Comparison of ENCODE assay signal across 1 cellular context in genomic region chr2:96188821-96189526, GRCh38.
TF ChIP-seq lines count a peak whose summit lies in the region.

No MANE protein-coding gene starts in this region.

TF ChIP-seq in K562, 482 proteins besides CTCF, POLR2A, EP300 and RAD21 (continues in another document):
- TF ChIP-seq NCOR1 (IDR thresholded peaks at IDR 0.05) (no peak), TRIM25 (IDR thresholded peaks at IDR 0.05; ENCODE audit: borderline replicate concordance) (no peak), HMGN3 (IDR thresholded peaks at IDR 0.05; ENCODE audit: borderline replicate concordance, extremely low read depth, insufficient read length, low read depth, low read length) (no peak), POLR2G (IDR thresholded peaks at IDR 0.05; ENCODE audit: low read depth, low read length) (no peak), ATF2 (CRISPR knock-in tag; IDR thresholded peaks at IDR 0.05) (no peak), NCOA1 (IDR thresholded peaks at IDR 0.05; ENCODE audit: low read depth) (no peak), BCOR (IDR thresholded peaks at IDR 0.05) (no peak), ASH1L (IDR thresholded peaks at IDR 0.05; ENCODE audit: borderline replicate concordance, low read depth, partially characterized antibody) (no peak), EGR1 (conservative IDR thresholded peaks at IDR 0.05) (no peak), NBN (IDR thresholded peaks at IDR 0.05; ENCODE audit: low read depth) (no peak), GTF2A2 (tag; IDR thresholded peaks at IDR 0.05) (no peak), ETV5 (CRISPR knock-in tag; IDR thresholded peaks at IDR 0.05; ENCODE audit: low read depth) (no peak), HNRNPLL (IDR thresholded peaks at IDR 0.05; ENCODE audit: low read depth, low read length, poor library complexity, severe bottlenecking) (no peak), CEBPG (CRISPR knock-in tag; IDR thresholded peaks at IDR 0.05) (peak; percentile 86), CEBPG (tag; conservative IDR thresholded peaks at IDR 0.05 in 1 of 2, IDR thresholded peaks at IDR 0.05 in 1 of 2) (peak; percentile 87 to 89), USF1 (CRISPR knock-in tag; IDR thresholded peaks at IDR 0.05) (no peak), ZNF589 (CRISPR knock-in tag; IDR thresholded peaks at IDR 0.05; ENCODE audit: low read depth) (peak; percentile 66; the same call in 1 of the 2 replicates), NR4A1 (CRISPR knock-in tag; IDR thresholded peaks at IDR 0.05) (no peak), NR4A1 (tag; IDR thresholded peaks at IDR 0.05) (no peak), RNF219 (CRISPR knock-in tag; IDR thresholded peaks at IDR 0.05) (no peak), ADNP (tag; IDR thresholded peaks at IDR 0.05) (peak; percentile 57; the same call in 1 of the 2 replicates), EP400 (IDR thresholded peaks at IDR 0.05) (no peak), RBM15 (IDR thresholded peaks at IDR 0.05; ENCODE audit: insufficient read depth, low read length) (no peak), ILF3 (IDR thresholded peaks at IDR 0.05; ENCODE audit: borderline replicate concordance) (no peak), ETS1 (conservative IDR thresholded peaks at IDR 0.05; ENCODE audit: control insufficient read depth, low read depth, low read length) (no peak), MAZ (CRISPR knock-in tag; conservative IDR thresholded peaks at IDR 0.05 in 1 of 2, IDR thresholded peaks at IDR 0.05 in 1 of 2) (peak in 1 of 2 experiments; percentile 32; a peak in 1 of 4 replicates), STAG1 (CRISPR knock-in tag; IDR thresholded peaks at IDR 0.05; ENCODE audit: borderline replicate concordance) (no peak), CHD1 (IDR thresholded peaks at IDR 0.05; ENCODE audit: low read length) (no peak), ESRRB (CRISPR knock-in tag; IDR thresholded peaks at IDR 0.05; ENCODE audit: borderline replicate concordance) (no peak), CEBPB (tag; IDR thresholded peaks at IDR 0.05) (peak; percentile 77), ZNF347 (CRISPR knock-in tag; IDR thresholded peaks at IDR 0.05; ENCODE audit: low read depth) (no peak), UBTF (IDR thresholded peaks at IDR 0.05; ENCODE audit: borderline replicate concordance in 1 of 2, low read depth in 2 of 2, low read length in 2 of 2) (no peak), NFXL1 (CRISPR knock-in tag; IDR thresholded peaks at IDR 0.05) (no peak), IRF1 (CRISPR knock-in tag; IDR thresholded peaks at IDR 0.05; ENCODE audit: borderline replicate concordance) (no peak), MEIS2 (IDR thresholded peaks at IDR 0.05; ENCODE audit: partially characterized antibody) (peak; percentile 98), CREB3L1 (IDR thresholded peaks at IDR 0.05; ENCODE audit: borderline replicate concordance, low read depth) (no peak), NR2F6 (CRISPR knock-in tag; IDR thresholded peaks at IDR 0.05) (no peak), RBM22 (IDR thresholded peaks at IDR 0.05; ENCODE audit: low read depth, low read length, poor library complexity, severe bottlenecking) (no peak), MTA2 (IDR thresholded peaks at IDR 0.05; ENCODE audit: low read depth) (no peak), REST (CRISPR knock-in tag; IDR thresholded peaks at IDR 0.05; ENCODE audit: low read depth) (no peak), TGIF2 (CRISPR knock-in tag; IDR thresholded peaks at IDR 0.05) (no peak), ZNF583 (CRISPR knock-in tag; IDR thresholded peaks at IDR 0.05) (no peak), SAFB (IDR thresholded peaks at IDR 0.05; ENCODE audit: borderline replicate concordance, low read depth, low read length) (no peak), ZNF197 (CRISPR knock-in tag; IDR thresholded peaks at IDR 0.05; ENCODE audit: low read depth) (peak; percentile 57; the same call in 1 of the 2 replicates), HOMEZ (CRISPR knock-in tag; IDR thresholded peaks at IDR 0.05) (no peak), ZNF12 (CRISPR knock-in tag; IDR thresholded peaks at IDR 0.05) (no peak)
